In the genomic region with DNA sequence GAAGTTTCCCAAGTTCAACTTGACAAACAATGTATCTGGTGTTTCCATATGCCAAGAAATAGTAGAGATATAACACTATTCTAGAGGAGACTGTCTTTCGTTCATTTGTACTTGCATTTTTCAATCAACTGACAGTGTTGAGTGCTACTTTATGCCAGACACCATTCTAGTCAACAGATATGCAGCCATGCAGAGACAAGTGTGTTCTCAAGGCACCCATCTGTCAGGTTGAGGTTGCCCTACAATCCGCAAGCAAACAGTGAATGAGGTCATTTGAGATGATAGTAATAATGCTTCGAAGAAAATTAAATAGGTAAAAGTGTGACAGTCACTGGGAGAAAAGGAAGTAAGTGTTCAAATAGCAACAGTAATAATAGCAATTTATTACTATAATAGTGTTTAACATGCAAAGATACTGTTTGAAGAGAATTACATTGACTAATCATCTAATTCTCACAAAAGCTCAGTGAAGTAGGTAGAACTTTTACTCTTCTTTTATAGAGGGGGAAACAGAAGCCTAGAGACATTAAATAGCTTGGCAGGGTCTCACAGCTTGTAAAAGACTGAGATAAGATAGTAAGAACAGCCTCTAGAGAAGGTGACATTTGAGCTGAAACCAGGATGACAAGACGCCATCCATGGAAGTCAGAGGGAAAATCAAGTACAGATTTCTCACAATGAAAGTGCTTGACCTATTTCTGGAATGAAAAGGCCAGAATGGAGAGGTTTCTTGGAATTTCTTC, we compare ENCODE assay signal across 19 cellular contexts.
"Had no signal": no experiment of that assay in that cellular context is flagged by ENCODE, and none has a peak within 500 bp of the region (broad histone marks: within the 10 kb centered on the region; RNA-seq: fewer than 3 reads in every experiment).

No MANE protein-coding gene starts in this region.

- H3K27me3 ChIP-seq: SJCRH30 had no signal

- DNase-seq: KBM-7, MV-4-11, NCI-H1048, NCI-H1105, NCI-H1417, NCI-H1436 treated with DMSO at 0.1 percent for 48 hours, NCI-H1694, NCI-H187 treated with DMSO at 0.1 percent for 48 hours, NCI-H2029 treated with DMSO at 0.1 percent for 48 hours, NCI-H2171 treated with DMSO at 0.1 percent for 48 hours, NCI-H510A, NCI-H524 treated with DMSO at 0.1 percent for 48 hours, NCI-H69, NCI-H774, RPMI8226, SHP77 treated with DMSO at 0.1 percent for 48 hours, SJCRH30 had no signal

- H3K4me3 ChIP-seq: SJCRH30 had no signal

- H3K27ac ChIP-seq: HL-60, SJCRH30 had no signal

- ATAC-seq: SK-N-SH treated with all-trans-retinoic acid at 6 μM for 48 hours had no signal

- H3K36me3 ChIP-seq: SJCRH30 had no signal

- H3K9me3 ChIP-seq: SJCRH30 had no signal
